12 cellular contexts compared by ENCODE assay signal in the genomic region with DNA sequence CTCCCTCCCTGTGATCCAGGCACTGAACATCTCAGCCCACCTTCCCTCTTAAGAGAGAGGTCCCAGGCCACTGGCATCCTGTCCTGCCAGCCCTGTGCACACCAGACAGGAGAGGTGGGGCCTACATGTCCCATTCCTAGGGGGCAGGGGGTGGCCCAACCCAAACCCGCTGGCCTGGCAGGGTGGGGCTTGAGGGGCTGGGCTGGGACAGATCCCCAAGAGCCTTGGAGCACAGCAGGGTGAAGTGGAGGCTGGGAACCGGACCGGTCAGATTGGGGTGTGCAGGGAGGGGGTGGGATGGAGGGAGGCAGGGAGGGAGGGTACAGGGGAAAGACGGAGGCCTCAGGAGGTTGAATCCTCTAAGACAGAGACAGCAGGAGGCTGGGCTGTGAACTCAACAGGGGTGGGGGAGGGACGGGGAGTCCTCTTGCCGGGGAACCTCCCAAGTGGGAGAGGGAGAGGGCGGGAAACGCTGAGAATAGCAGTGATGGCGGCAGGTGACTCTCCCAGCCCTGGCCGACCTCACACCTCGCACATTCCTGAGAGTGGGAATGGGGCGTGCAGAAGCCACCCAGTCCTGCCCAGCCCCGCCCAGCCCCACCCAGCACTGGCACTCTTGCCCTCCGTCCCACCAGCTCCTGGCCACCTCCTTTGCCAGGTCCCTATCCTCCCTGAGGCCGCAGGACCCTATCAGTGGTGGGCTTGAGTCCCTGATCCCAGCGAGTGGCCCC. TPM values are rescaled to one million over a fixed set of nuclear protein-coding genes. Genes with fewer than 3 reads are reported as not detected.
DNase-seq lines count a peak whose midpoint lies in the region; ATAC-seq and TF ChIP-seq lines count a peak whose summit lies in the region.
"Had no signal": no experiment of that assay in that cellular context is flagged by ENCODE, and none has a peak within 500 bp of the region (broad histone marks: within the 10 kb centered on the region; RNA-seq: fewer than 3 reads in every experiment).

No MANE protein-coding gene starts in this region.

- POLR2A ChIA-PET in GM10248 (lab: Yijun Ruan, JAX) = no interaction called here

- no peaks in the 10 kb centered on the region for H3K27me3 ChIP-seq in cardiac muscle cell
- no peaks in the 10 kb centered on the region for H3K27me3 ChIP-seq in upper lobe of right lung
- H3K27me3 ChIP-seq: SJSA1 had no signal

- no peak overlapping the region for H3K4me3 Mint-ChIP-seq in chondrocyte (ENCODE audit: unreplicated experiment)
- no peak overlapping the region for H3K4me3 Mint-ChIP-seq in mesothelial cell of epicardium

- H3K27me3 Mint-ChIP-seq in chondrocyte (ENCODE audit: low read depth) (no peaks in the 10 kb centered on the region), mesothelial cell of epicardium (ENCODE audit: low read depth) (no peaks in the 10 kb centered on the region)

- CTCF ChIA-PET in GM10248 (lab: Yijun Ruan, JAX) = interaction anchor here (2.3 to 2.8 kb wide), 2 partner anchors 10 to 233 kb away, joined by 6 to 10 read pairs; a partner anchor contains a TSS

- H3K36me3 Mint-ChIP-seq in chondrocyte (ENCODE audit: low read depth) = peaks cover 4% of the 10 kb centered on the region
- H3K36me3 Mint-ChIP-seq in mesothelial cell of epicardium = peaks cover 9% of the 10 kb centered on the region

- no peak overlapping the region for H3K4me3 ChIP-seq in cardiac muscle cell
- peak overlapping the region; percentile 3 for H3K4me3 ChIP-seq in upper lobe of right lung
- H3K4me3 ChIP-seq: SJSA1 had no signal

- no peak for DNase-seq in cardiac muscle cell (ENCODE audit: low read depth in 1 of 2, low spot score in 1 of 2)
- DNase-seq in Right ventricle myocardium superior = no peak
- no peak for DNase-seq in chondrocyte (ENCODE audit: low spot score)
- DNase-seq in mesothelial cell of epicardium (ENCODE audit: low spot score in 2 of 2, unreplicated experiment in 2 of 2) = no peak
- DNase-seq in upper lobe of right lung = no peak
- no peak for DNase-seq in cerebellar cortex (ENCODE audit: low spot score)
- no peak for DNase-seq in GM10248 (ENCODE audit: extremely low spot score)
- DNase-seq: activated gamma-delta T cell treated with Interleukin-2 at 50 U/mL for 16 hours, NCI-H526 treated with DMSO at 0.1 percent for 48 hours had no signal

- TF ChIP-seq CTCF in cardiac muscle cell (IDR thresholded peaks at IDR 0.05; ENCODE audit: low read depth, low read length) (no peak), chondrocyte (IDR thresholded peaks at IDR 0.05) (no peak), mesothelial cell of epicardium (IDR thresholded peaks at IDR 0.05; ENCODE audit: unreplicated experiment) (no peak), upper lobe of right lung (IDR thresholded peaks at IDR 0.05) (no peak), GM10248 (IDR thresholded peaks at IDR 0.05; ENCODE audit: control extremely low read depth, extremely low read depth, low read depth, missing control alignments) (no peak)

- peak overlapping the region; percentile 9 for H3K27ac Mint-ChIP-seq in chondrocyte (ENCODE audit: unreplicated experiment)
- peak overlapping the region; percentile 56 for H3K27ac Mint-ChIP-seq in mesothelial cell of epicardium

- intact Hi-C loops in Right ventricle myocardium superior (cut with DNase I) = no loop called here
- intact Hi-C loops in upper lobe of right lung (cut with DNase I) = loop anchor here (10.0 kb wide), 1 partner anchor 213 kb away; no protein-coding TSS in a partner anchor

- H3K9me3 ChIP-seq in cardiac muscle cell (ENCODE audit: low read depth) (no peaks in the 10 kb centered on the region), upper lobe of right lung (no peaks in the 10 kb centered on the region)
- H3K9me3 ChIP-seq: SJSA1 had no signal

- H3K4me1 Mint-ChIP-seq in chondrocyte (ENCODE audit: low read depth) = peaks cover 27% of the 10 kb centered on the region
- peaks cover 27% of the 10 kb centered on the region for H3K4me1 Mint-ChIP-seq in mesothelial cell of epicardium

- H3K4me1 ChIP-seq in cardiac muscle cell (ENCODE audit: low read depth) (peaks cover 30% of the 10 kb centered on the region), upper lobe of right lung (peaks cover 46% of the 10 kb centered on the region)

- no peaks in the 10 kb centered on the region for H3K9me3 Mint-ChIP-seq in chondrocyte (ENCODE audit: low read depth)
- no peaks in the 10 kb centered on the region for H3K9me3 Mint-ChIP-seq in mesothelial cell of epicardium

- H3K36me3 ChIP-seq in cardiac muscle cell = peaks cover 17% of the 10 kb centered on the region
- peaks cover 57% of the 10 kb centered on the region for H3K36me3 ChIP-seq in upper lobe of right lung

- peak overlapping the region; percentile 59 for H3K27ac ChIP-seq in cardiac muscle cell
- peak overlapping the region; percentile 49 for H3K27ac ChIP-seq in upper lobe of right lung
- H3K27ac ChIP-seq: SJSA1 had no signal

- ATAC-seq in Right ventricle myocardium superior (ENCODE audit: poor library complexity) = no peak
- peak; percentile 55 for ATAC-seq in upper lobe of right lung
- no peak for ATAC-seq in GM21528 (IDR thresholded peaks at IDR 0.05; ENCODE audit: low FRiP score, unreplicated experiment)

RNA-seq across cellular contexts. Expression of a gene that starts 6.7 kb away (rescaled TPM):
- total RNA-seq in cardiac muscle cell (103 and 133 TPM in 2 replicates), Right ventricle myocardium superior (47.4 TPM), chondrocyte (24.0 to 34.1 TPM (median 33.0 TPM) in 3 replicates), mesothelial cell of epicardium (50.5 to 52.7 TPM (median 52.4 TPM) in 3 replicates), upper lobe of right lung (51.8 TPM)
- polyA plus RNA-seq in cardiac muscle cell = 91.9 and 138 TPM in 2 replicates

RNA-seq across cellular contexts. Expression of a gene that starts 8.2 kb away (rescaled TPM):
- total RNA-seq in cardiac muscle cell (0.28 and 1.6 TPM in 2 replicates), Right ventricle myocardium superior (0.81 TPM), chondrocyte (0.42 to 0.87 TPM in 2 of 3 replicates, not detected in the other), mesothelial cell of epicardium (2.0 to 3.6 TPM (median 3.3 TPM) in 3 replicates), upper lobe of right lung (1.8 TPM)
- polyA plus RNA-seq in cardiac muscle cell = 0.79 and 1.2 TPM in 2 replicates
- total RNA-seq: G401 had no signal

RNA-seq across cellular contexts. Expression of a gene that starts 11.4 kb away (rescaled TPM):
- total RNA-seq in cardiac muscle cell = 9.0 and 13.0 TPM in 2 replicates
- polyA plus RNA-seq in cardiac muscle cell = 0.06 and 0.22 TPM in 2 replicates
- 0.16 TPM for total RNA-seq in Right ventricle myocardium superior
- total RNA-seq in chondrocyte = 0.77 to 0.95 TPM (median 0.87 TPM) in 3 replicates
- 8.2 to 8.5 TPM (median 8.4 TPM) in 3 replicates for total RNA-seq in mesothelial cell of epicardium
- total RNA-seq in upper lobe of right lung = 0.55 TPM

RNA-seq across cellular contexts. Expression of a gene that starts 36.0 kb away (rescaled TPM):
- total RNA-seq in cardiac muscle cell (51.5 and 81.5 TPM in 2 replicates), Right ventricle myocardium superior (10.9 TPM), chondrocyte (20.5 to 23.0 TPM (median 21.0 TPM) in 3 replicates), mesothelial cell of epicardium (25.7 to 29.3 TPM (median 26.6 TPM) in 3 replicates), upper lobe of right lung (24.7 TPM)
- 78.7 and 108 TPM in 2 replicates for polyA plus RNA-seq in cardiac muscle cell

RNA-seq across cellular contexts. Expression of a gene that starts 42.7 kb away (rescaled TPM):
- total RNA-seq in cardiac muscle cell (28.5 and 41.7 TPM in 2 replicates), Right ventricle myocardium superior (22.2 TPM), chondrocyte (30.9 to 39.1 TPM (median 31.8 TPM) in 3 replicates), mesothelial cell of epicardium (34.7 to 38.5 TPM (median 38.4 TPM) in 3 replicates), upper lobe of right lung (36.3 TPM)
- polyA plus RNA-seq in cardiac muscle cell = 21.5 and 27.0 TPM in 2 replicates
